In genomic region chr4:76307670-76308014, GRCh38 we compare ENCODE assay signal across 8 cellular contexts. TPM values are rescaled to one million over a fixed set of nuclear protein-coding genes. Genes with fewer than 3 reads are reported as not detected.
DNase-seq lines count a peak whose midpoint lies in the region; ATAC-seq, FAIRE-seq and TF ChIP-seq lines count a peak whose summit lies in the region.
"Had no signal": no experiment of that assay in that cellular context is flagged by ENCODE, and none has a peak within 500 bp of the region (broad histone marks: within the 10 kb centered on the region; RNA-seq: fewer than 3 reads in every experiment).

No MANE protein-coding gene starts in this region.

- TF ChIP-seq EP300 in stomach (IDR thresholded peaks at IDR 0.05), result no peak

- TF ChIP-seq POLR2A in stomach (IDR thresholded peaks at IDR 0.05) (no peak), GM12891 (IDR thresholded peaks at IDR 0.05; ENCODE audit: low read depth, low read length) (no peak)

- H3K9me3 Mint-ChIP-seq in astrocyte (ENCODE audit: unreplicated experiment), result no peaks in the 10 kb centered on the region

- H3K36me3 ChIP-seq in HUES6 (ENCODE audit: control insufficient read depth, insufficient read depth, low read length), result peaks cover 8% of the 10 kb centered on the region
- H3K36me3 ChIP-seq in astrocyte (ENCODE audit: insufficient read depth, low read length), result no peaks in the 10 kb centered on the region
- H3K36me3 ChIP-seq in stomach, result peaks cover 0 to 18% (median 16%) of the 10 kb centered on the region in 4 donors

- DNase-seq in astrocyte (ENCODE audit: low read depth) (no peak), stomach (peak; percentile 33), cortex of kidney (lab: John Stamatoyannopoulos, UW) (no peak), GM12891 (ENCODE audit: insufficient read length, low spot score) (no peak)
- DNase-seq: activated CD8-positive, alpha-beta memory T cell treated with anti-CD3 and anti-CD28 coated beads, Interleukin-2, amount 50 U/mL, for 4 hours had no signal

- H3K4me1 Mint-ChIP-seq in astrocyte (ENCODE audit: low read depth, unreplicated experiment), result peaks cover 15% of the 10 kb centered on the region

- FAIRE-seq in astrocyte (lab: Jason Lieb, UNC) (no peak), islet of Langerhans (lab: Jason Lieb, UNC) (peak; percentile 98), GM12891 (lab: Jason Lieb, UNC) (no peak)

- H3K36me3 Mint-ChIP-seq in astrocyte (ENCODE audit: low read depth, unreplicated experiment), result peaks cover 14% of the 10 kb centered on the region

- H3K27me3 Mint-ChIP-seq in astrocyte (ENCODE audit: low read depth, unreplicated experiment), result no peaks in the 10 kb centered on the region

- peak overlapping the region; percentile 95 for H3K4me2 ChIP-seq in astrocyte (ENCODE audit: low read length)

- no peak overlapping the region for H3K27ac ChIP-seq in HUES6 (ENCODE audit: low read depth, low read length)
- no peak overlapping the region for H3K27ac ChIP-seq in astrocyte (ENCODE audit: low read depth, low read length)
- H3K27ac ChIP-seq in stomach, result peak overlapping the region in 4 of 5 donors; percentile 85 to 92 (median 88)

- H3K4me3 ChIP-seq in HUES6 (ENCODE audit: low read depth, low read length) (peak overlapping the region; percentile 75), astrocyte (ENCODE audit: insufficient read depth, low read depth, low read length) (no peak overlapping the region), stomach (peak overlapping the region; percentile 73 to 89 (median 82))

- H3K9ac ChIP-seq in HUES6 (ENCODE audit: low read length) (peak overlapping the region; percentile 52), astrocyte (ENCODE audit: low read length) (peak overlapping the region; percentile 83)

- H3K9me3 ChIP-seq in HUES6 (ENCODE audit: control insufficient read depth, insufficient read depth, low read depth, low read length), result no peaks in the 10 kb centered on the region
- no peaks in the 10 kb centered on the region for H3K9me3 ChIP-seq in astrocyte (ENCODE audit: insufficient read depth, low read depth, low read length)
- H3K9me3 ChIP-seq in stomach, result no peaks in the 10 kb centered on the region

- ATAC-seq in GM18502 (IDR thresholded peaks at IDR 0.05; ENCODE audit: poor library complexity, unreplicated experiment), result no peak

- WGBS in stomach, 5 donors, result 31 to 53% (median 45%) methylated on average over 4 of the region's 4 CpGs

- TF ChIP-seq CTCF in astrocyte (IDR thresholded peaks at IDR 0.05; ENCODE audit: insufficient read depth, low read depth, low read length), result no peak
- no peak for TF ChIP-seq CTCF in stomach (IDR thresholded peaks at IDR 0.05)

- peaks cover 25% of the 10 kb centered on the region for H3K27me3 ChIP-seq in HUES6 (ENCODE audit: control insufficient read depth, insufficient read depth, low read length)
- H3K27me3 ChIP-seq in astrocyte (ENCODE audit: insufficient read depth, low read length), result no peaks in the 10 kb centered on the region
- H3K27me3 ChIP-seq in stomach, result no peaks in the 10 kb centered on the region

- H3K79me2 ChIP-seq in astrocyte (ENCODE audit: insufficient read depth, low read length), result peaks cover 4% of the 10 kb centered on the region

- H3K4me3 Mint-ChIP-seq in astrocyte (ENCODE audit: unreplicated experiment), result peak overlapping the region; percentile 92

- no peaks in the 10 kb centered on the region for H4K20me1 ChIP-seq in astrocyte (ENCODE audit: insufficient read depth, low read length)

- peak overlapping the region; percentile 95 for H2AFZ ChIP-seq in astrocyte (ENCODE audit: low read depth, low read length)

- H3K4me1 ChIP-seq in HUES6 (ENCODE audit: control insufficient read depth, insufficient read depth, low read length), result peaks cover 4% of the 10 kb centered on the region; the same call in 1 of the 2 replicates
- H3K4me1 ChIP-seq in astrocyte (ENCODE audit: insufficient read depth, low read length), result peaks cover 6% of the 10 kb centered on the region
- peaks cover 24 to 59% (median 30%) of the 10 kb centered on the region in 4 donors for H3K4me1 ChIP-seq in stomach

- no peak overlapping the region for H3K27ac Mint-ChIP-seq in astrocyte (ENCODE audit: unreplicated experiment)

- intact Hi-C loops in stomach (cut with DNase I; ENCODE audit: low total_unique reads), result loop anchor here (10.0 kb wide), 1 partner anchor 133 kb away; no protein-coding TSS in a partner anchor

TF ChIP-seq in GM12891, 5 proteins besides CTCF, POLR2A, EP300 and RAD21:
- TF ChIP-seq POLR2AphosphoS5 (IDR thresholded peaks at IDR 0.05; ENCODE audit: low read depth, low read length) (no peak), POU2F2 (IDR thresholded peaks at IDR 0.05; ENCODE audit: low read depth, low read length) (no peak), SPI1 (IDR thresholded peaks at IDR 0.05; ENCODE audit: low read depth, low read length) (no peak), PAX5 (IDR thresholded peaks at IDR 0.05; ENCODE audit: insufficient read depth, low read length, severe bottlenecking) (no peak), TAF1 (IDR thresholded peaks at IDR 0.05; ENCODE audit: low read depth, low read length) (no peak)

RNA-seq across cellular contexts. Expression of gene STBD1, which starts 1.1 kb away (rescaled TPM):
- total RNA-seq in astrocyte (7.2 and 9.7 TPM in 2 replicates), stomach (10 to 100 TPM in 1 of 5 donors, 1 to 10 TPM in 2, under 1 TPM in 1, not detected in 1; 0.89 to 29.3 (median 7.3) TPM)
- 1 to 10 TPM; 2.5 to 4.1 (median 3.4) TPM for polyA plus RNA-seq in stomach
- polyA plus RNA-seq in GM12891 (2012; ENCODE audit: low read depth, missing spikeins), result 0.10 TPM

RNA-seq across cellular contexts. Expression of gene FAM47E, which starts 56.1 kb away (rescaled TPM):
- total RNA-seq in astrocyte, result 0.54 and 0.84 TPM in 2 replicates
- 1 to 10 TPM in 3 of 5 donors, under 1 TPM in 1, not detected in 1; under 0.01 to 9.5 (median 5.6) TPM for total RNA-seq in stomach
- 10 to 100 TPM in 1 of 3 donors, 1 to 10 TPM in 2; 6.2 to 10.8 (median 6.5) TPM for polyA plus RNA-seq in stomach
- not detected for polyA plus RNA-seq in GM12891 (2012; ENCODE audit: low read depth, missing spikeins)

Comparison
In these comparisons a context has a peak if more than half of its experiments do, and no peak if none do; other contexts are left out.
1. H3K27ac ChIP-seq: peak in stomach (4 of 5); none in HUES6 (single experiment) and astrocyte (single experiment).